In genomic region chr6:170502733-170503413, GRCh38 we compare ENCODE assay signal across 8 cellular contexts. TPM values are rescaled to one million over a fixed set of nuclear protein-coding genes. Genes with fewer than 3 reads are reported as not detected.
A peak's percentile ranks its signal among the peaks of the same experiment; 100 is the strongest.
DNase-seq lines count a peak whose midpoint lies in the region; ATAC-seq, FAIRE-seq and TF ChIP-seq lines count a peak whose summit lies in the region.
"Not testable (repeated sequence)": the region's sequence is repeated elsewhere in the genome, so short reads cannot be mapped to it uniquely, and the experiment has no call there.

No MANE protein-coding gene starts in this region.

- not testable (repeated sequence) for H3K18ac ChIP-seq in H1 (ENCODE audit: extremely low read depth, low read length)

- not testable (repeated sequence) for H4K20me1 ChIP-seq in Karpas-422 (ENCODE audit: insufficient read depth, low read depth, low read length); H1 (replicated peaks in 1 of 2; ENCODE audit: control insufficient read depth in 1 of 2, insufficient read depth in 2 of 2, low read length in 2 of 2)

- not testable (repeated sequence) for TF ChIP-seq EP300 in H1 (IDR thresholded peaks at IDR 0.05; ENCODE audit: borderline replicate concordance in 1 of 2, low read depth in 2 of 2, low read length in 2 of 2)

- H4K8ac ChIP-seq in H1 (ENCODE audit: extremely low read depth, insufficient read depth, low read length): not testable (repeated sequence)

- not testable (repeated sequence) for H3K9ac ChIP-seq in Karpas-422 (ENCODE audit: low read length); H1 (replicated peaks in 1 of 4; ENCODE audit: extremely low read depth in 1 of 4, low read depth in 3 of 4, low read length in 3 of 4)

- not testable (repeated sequence) for H3K79me2 ChIP-seq in Karpas-422 (ENCODE audit: low read length); H1 (ENCODE audit: control insufficient read depth in 1 of 2, insufficient read depth in 2 of 2, low read length in 2 of 2)

- ATAC-seq in stimulated activated naive B cell treated with anti-CD40 and anti-IgM and Interleukin-4, amounts not matched to agents 10 μg/mL and 1 μg/mL and 100 μg/mL, for 72 hours (replicated peaks): not testable (repeated sequence)

- not testable (repeated sequence) for H3K79me1 ChIP-seq in H1 (ENCODE audit: low read depth, low read length)

- H3K36me3 ChIP-seq in HEK293 (ENCODE audit: control insufficient read depth in 2 of 2, insufficient read depth in 1 of 2, low read length in 2 of 2); Karpas-422 (ENCODE audit: insufficient read depth, low read length); H1 (ENCODE audit: control insufficient read depth in 2 of 4, insufficient read depth in 4 of 4, low read length in 3 of 4): not testable (repeated sequence)

- CTCF ChIA-PET in HEK293 (lab: Yijun Ruan, JAX); H1 (lab: Charles Lee; ENCODE audit: partially characterized antibody): not testable (repeated sequence)

- H2BK15ac ChIP-seq in H1 (ENCODE audit: low read length): not testable (repeated sequence)

- not testable (repeated sequence) for H3K9me2 ChIP-seq in Karpas-422 (replicated peaks; ENCODE audit: insufficient read depth, low read length)

- not testable (repeated sequence) for H2BK5ac ChIP-seq in H1 (ENCODE audit: low read depth, low read length)

- H4K91ac ChIP-seq in H1 (replicated peaks; ENCODE audit: insufficient read length, low read length): not testable (repeated sequence)

- H3K4me3 ChIP-seq in HEK293 (ENCODE audit: low read depth, low read length); HFF-Myc (replicated peaks; ENCODE audit: low read depth, low read length); Karpas-422 (ENCODE audit: low read length); H1 (ENCODE audit: extremely low read depth in 1 of 4, insufficient read depth in 2 of 4, low read depth in 3 of 4, low read length in 4 of 4): not testable (repeated sequence)

- peak overlapping the region; percentile 9 for H3K27ac Mint-ChIP-seq in activated naive CD4-positive, alpha-beta T cell treated with anti-CD3 and anti-CD28 coated beads, Interleukin-2, amount 50 U/mL, for 24 hours
- peak overlapping the region; percentile 57 for H3K27ac Mint-ChIP-seq in endothelial cell (ENCODE audit: unreplicated experiment)
- H3K27ac Mint-ChIP-seq in stimulated activated naive B cell treated with anti-CD40 and anti-IgM and Interleukin-4, amounts not matched to agents 10 μg/mL and 1 μg/mL and 100 μg/mL, for 72 hours: peak overlapping the region; percentile 14

- H3K23ac ChIP-seq in H1 (ENCODE audit: insufficient read length): not testable (repeated sequence)

- H3K27ac ChIP-seq in HEK293 (ENCODE audit: extremely low read depth, low read depth, low read length); Karpas-422 (ENCODE audit: low read length); H1 (ENCODE audit: low read depth, low read length): not testable (repeated sequence)

- not testable (repeated sequence) for TF ChIP-seq CTCF in HEK293 (tag by site-specific recombination; IDR thresholded peaks at IDR 0.05); HFF-Myc (IDR thresholded peaks at IDR 0.05; ENCODE audit: low read depth, low read length, missing control alignments); H1 (IDR thresholded peaks at IDR 0.05; ENCODE audit: control extremely low read depth in 1 of 3, insufficient read depth in 1 of 3, low read depth in 1 of 3, low read length in 3 of 3); endothelial cell (IDR thresholded peaks at IDR 0.05; ENCODE audit: unreplicated experiment)

- not testable (repeated sequence) for H2BK12ac ChIP-seq in H1 (ENCODE audit: low read depth, low read length)

- not testable (repeated sequence) for TF ChIP-seq POLR2A in H1 (IDR thresholded peaks at IDR 0.05; ENCODE audit: control extremely low read depth in 1 of 2, low read depth in 2 of 2, low read length in 2 of 2)

- not testable (repeated sequence) for H2AFZ ChIP-seq in Karpas-422 (ENCODE audit: low read length); H1 (ENCODE audit: low read length)

- H2BK120ac ChIP-seq in H1 (replicated peaks; ENCODE audit: low read depth, low read length): not testable (repeated sequence)

- H3K4me1 Mint-ChIP-seq in activated naive CD4-positive, alpha-beta T cell treated with anti-CD3 and anti-CD28 coated beads, Interleukin-2, amount 50 U/mL, for 24 hours; endothelial cell (ENCODE audit: unreplicated experiment); stimulated activated naive B cell treated with anti-CD40 and anti-IgM and Interleukin-4, amounts not matched to agents 10 μg/mL and 1 μg/mL and 100 μg/mL, for 72 hours: not testable (repeated sequence)

- not testable (repeated sequence) for H3K9me3 Mint-ChIP-seq in activated naive CD4-positive, alpha-beta T cell treated with anti-CD3 and anti-CD28 coated beads, Interleukin-2, amount 50 U/mL, for 24 hours
- peaks cover 13% of the 10 kb centered on the region for H3K9me3 Mint-ChIP-seq in endothelial cell (ENCODE audit: unreplicated experiment)
- H3K9me3 Mint-ChIP-seq in stimulated activated naive B cell treated with anti-CD40 and anti-IgM and Interleukin-4, amounts not matched to agents 10 μg/mL and 1 μg/mL and 100 μg/mL, for 72 hours: peaks cover 29 to 32% of the 10 kb centered on the region in 2 donors

- not testable (repeated sequence) for H3K27me3 ChIP-seq in Karpas-422 (ENCODE audit: low read length); H1 (replicated peaks in 1 of 4; ENCODE audit: control insufficient read depth in 3 of 4, extremely low read depth in 1 of 4, insufficient read depth in 3 of 4, low read length in 3 of 4)

- H2BK20ac ChIP-seq in H1 (ENCODE audit: low read length): not testable (repeated sequence)

- peaks cover 39% of the 10 kb centered on the region for H3K27me3 Mint-ChIP-seq in activated naive CD4-positive, alpha-beta T cell treated with anti-CD3 and anti-CD28 coated beads, Interleukin-2, amount 50 U/mL, for 24 hours
- H3K27me3 Mint-ChIP-seq in endothelial cell (ENCODE audit: unreplicated experiment): peaks cover 19% of the 10 kb centered on the region
- H3K27me3 Mint-ChIP-seq in stimulated activated naive B cell treated with anti-CD40 and anti-IgM and Interleukin-4, amounts not matched to agents 10 μg/mL and 1 μg/mL and 100 μg/mL, for 72 hours: peaks cover 46 to 62% of the 10 kb centered on the region in 2 donors

- H3K4me3 Mint-ChIP-seq in activated naive CD4-positive, alpha-beta T cell treated with anti-CD3 and anti-CD28 coated beads, Interleukin-2, amount 50 U/mL, for 24 hours; stimulated activated naive B cell treated with anti-CD40 and anti-IgM and Interleukin-4, amounts not matched to agents 10 μg/mL and 1 μg/mL and 100 μg/mL, for 72 hours: not testable (repeated sequence)
- peak overlapping the region; percentile 51 for H3K4me3 Mint-ChIP-seq in endothelial cell (ENCODE audit: unreplicated experiment)

- TF ChIP-seq RAD21 in H1 (IDR thresholded peaks at IDR 0.05 in 1 of 2, conservative IDR thresholded peaks at IDR 0.05 in 1 of 2; ENCODE audit: low read depth in 2 of 2, low read length in 2 of 2): not testable (repeated sequence)

- not testable (repeated sequence) for H4K5ac ChIP-seq in H1 (ENCODE audit: insufficient read length, low read depth, low read length)

- not testable (repeated sequence) for H3K4me2 ChIP-seq in Karpas-422 (ENCODE audit: low read depth, low read length, poor library complexity, severe bottlenecking); H1 (ENCODE audit: insufficient read depth in 1 of 2, low read depth in 2 of 2, low read length in 2 of 2)

- WGBS in H1 (ENCODE audit: extremely low coverage in 1 of 2, insufficient coverage in 1 of 2, insufficient read length in 1 of 2, insufficient replicate concordance in 2 of 2, low coverage in 1 of 2, low lambda C conversion rate in 2 of 2, missing lambda C conversion rate in 1 of 2), 2 experiments: 91% methylated on average over 2 of the region's 2 CpGs; no CpG with 5 or more reads in 1 of the 2 experiments

- not testable (repeated sequence) for H3K14ac ChIP-seq in H1 (ENCODE audit: insufficient read length)

- H3K4me1 ChIP-seq in HEK293 (ENCODE audit: control insufficient read depth, insufficient read depth, low read length); Karpas-422 (ENCODE audit: low read length); H1 (replicated peaks in 1 of 4; ENCODE audit: control insufficient read depth in 3 of 4, insufficient read depth in 4 of 4, low read length in 3 of 4): not testable (repeated sequence)

- peaks cover 13% of the 10 kb centered on the region for H3K36me3 Mint-ChIP-seq in activated naive CD4-positive, alpha-beta T cell treated with anti-CD3 and anti-CD28 coated beads, Interleukin-2, amount 50 U/mL, for 24 hours
- H3K36me3 Mint-ChIP-seq in endothelial cell (ENCODE audit: low read depth, unreplicated experiment): peaks cover 24% of the 10 kb centered on the region
- peaks cover 24 to 29% of the 10 kb centered on the region in 2 donors for H3K36me3 Mint-ChIP-seq in stimulated activated naive B cell treated with anti-CD40 and anti-IgM and Interleukin-4, amounts not matched to agents 10 μg/mL and 1 μg/mL and 100 μg/mL, for 72 hours

- H3K4ac ChIP-seq in H1 (replicated peaks; ENCODE audit: insufficient read length, low read depth, low read length): not testable (repeated sequence)

- H3K9me3 ChIP-seq in HEK293 (ENCODE audit: control insufficient read depth, insufficient read depth, low read depth, low read length); Karpas-422 (ENCODE audit: low read length); H1 (ENCODE audit: insufficient read depth in 2 of 2, low read depth in 1 of 2, low read length in 1 of 2): not testable (repeated sequence)

- POLR2A ChIA-PET in HEK293 (lab: Yijun Ruan, JAX); H1 (lab: Charles Lee; ENCODE audit: partially characterized antibody): not testable (repeated sequence)

- not testable (repeated sequence) for H3K56ac ChIP-seq in H1 (replicated peaks; ENCODE audit: insufficient read length, low read depth, low read length)

- not testable (repeated sequence) for FAIRE-seq in H1 (lab: Jason Lieb, UNC)

- DNase-seq in HFF-Myc (ENCODE audit: extremely low read depth, low read depth) (peak; percentile 59), Karpas-422 (peak; percentile 24), RPMI7951 (ENCODE audit: low read depth) (peak; percentile 66)
- DNase-seq in H1 (ENCODE audit: low read depth in 1 of 2, low spot score in 2 of 2); endothelial cell (ENCODE audit: low spot score); stimulated activated naive B cell treated with anti-CD40 and anti-IgM and Interleukin-4, amounts not matched to agents 10 μg/mL and 1 μg/mL and 100 μg/mL, for 72 hours: not testable (repeated sequence)

- H2AK5ac ChIP-seq in H1 (ENCODE audit: low read depth, low read length): 0 out of 2 replicates have a peak overlapping the region, but pooled peaks have one; percentile 24

- H3K23me2 ChIP-seq in H1 (ENCODE audit: low read depth, low read length): not testable (repeated sequence)

RNA-seq across cellular contexts. Expression of gene PSMB1, which starts 50.2 kb away (rescaled TPM):
- 208 and 309 TPM in 2 replicates for total RNA-seq in Karpas-422 (2014; rRNA removed; shearing (Covaris generic); ENCODE audit: low replicate concordance)
- total RNA-seq in RPMI7951 (2014; rRNA removed; shearing (Covaris generic)): 733 and 830 TPM in 2 replicates
- total RNA-seq in H1 (2021; fragmentation: NEBNext Ultra II Directional; extraction: Animal tissue kit (Norgen Biotek cat#: 25700)): 232 and 237 TPM in 2 replicates
- 441 and 609 TPM in 2 replicates for polyA plus RNA-seq in H1 (2011; rRNA removed)
- polyA plus RNA-seq in H1 (2011; cell fraction: cytosol; rRNA removed): 515 TPM
- polyA plus RNA-seq in H1 (2011; cell fraction: nucleus; rRNA removed): 254 TPM
- polyA plus RNA-seq in H1 (2012, experiment 1 of 2): 340 to 444 TPM (median 382 TPM) in 4 replicates
- polyA plus RNA-seq in H1 (2012, experiment 2 of 2): 140 TPM
- 282 TPM for polyA plus RNA-seq in H1 (2013, experiment 1 of 2)
- 275 TPM for polyA plus RNA-seq in H1 (2013, experiment 2 of 2)
- polyA minus RNA-seq in H1 (2011; rRNA and poly(A)+ RNA removed): 282 and 298 TPM in 2 replicates
- polyA minus RNA-seq in H1 (2011; cell fraction: cytosol; rRNA and poly(A)+ RNA removed): 151 TPM
- 54.8 TPM for polyA minus RNA-seq in H1 (2011; cell fraction: nucleus; rRNA and poly(A)+ RNA removed)
- total RNA-seq in endothelial cell (ENCODE audit: unreplicated experiment): 165 TPM

RNA-seq across cellular contexts. Expression of gene TBP, which starts 51.3 kb away (rescaled TPM):
- 16.2 and 26.5 TPM in 2 replicates for total RNA-seq in Karpas-422 (2014; rRNA removed; shearing (Covaris generic); ENCODE audit: low replicate concordance)
- 16.7 and 20.5 TPM in 2 replicates for total RNA-seq in RPMI7951 (2014; rRNA removed; shearing (Covaris generic))
- total RNA-seq in H1 (2021; fragmentation: NEBNext Ultra II Directional; extraction: Animal tissue kit (Norgen Biotek cat#: 25700)): 17.9 and 20.9 TPM in 2 replicates
- polyA plus RNA-seq in H1 (2011; rRNA removed): 17.2 and 21.4 TPM in 2 replicates
- 23.1 TPM for polyA plus RNA-seq in H1 (2011; cell fraction: cytosol; rRNA removed)
- 19.8 TPM for polyA plus RNA-seq in H1 (2011; cell fraction: nucleus; rRNA removed)
- 18.6 to 24.2 TPM (median 20.5 TPM) in 4 replicates for polyA plus RNA-seq in H1 (2012, experiment 1 of 2)
- 6.2 TPM for polyA plus RNA-seq in H1 (2012, experiment 2 of 2)
- polyA plus RNA-seq in H1 (2013, experiment 1 of 2): 23.2 TPM
- 22.6 TPM for polyA plus RNA-seq in H1 (2013, experiment 2 of 2)
- polyA minus RNA-seq in H1 (2011; rRNA and poly(A)+ RNA removed): 16.0 and 19.4 TPM in 2 replicates
- polyA minus RNA-seq in H1 (2011; cell fraction: cytosol; rRNA and poly(A)+ RNA removed): 8.8 TPM
- 18.7 TPM for polyA minus RNA-seq in H1 (2011; cell fraction: nucleus; rRNA and poly(A)+ RNA removed)
- total RNA-seq in endothelial cell (ENCODE audit: unreplicated experiment): 17.1 TPM
